Comparison of ENCODE assay signal across 15 cellular contexts in the genomic region with DNA sequence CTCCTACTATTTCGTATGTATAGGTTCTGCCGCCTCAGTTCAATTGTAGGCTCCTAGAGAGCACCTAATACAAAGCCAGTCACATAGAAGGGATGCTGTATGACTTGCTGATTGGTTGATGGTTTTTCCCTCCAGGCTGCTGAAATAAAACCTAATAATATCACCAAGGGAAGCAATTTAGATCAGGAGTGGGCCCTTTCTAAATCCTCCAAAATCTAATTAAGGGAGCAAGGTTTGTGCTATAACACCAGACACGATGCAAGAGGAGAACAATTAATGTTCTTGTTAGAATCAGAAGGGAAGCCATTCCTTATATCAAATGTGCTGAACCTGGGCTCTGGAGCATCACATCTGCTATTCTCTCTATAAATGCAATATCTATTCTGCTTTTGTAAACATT. TPM values are rescaled to one million over a fixed set of nuclear protein-coding genes. Genes with fewer than 3 reads are reported as not detected.
DNase-seq lines count a peak whose midpoint lies in the region; ATAC-seq and TF ChIP-seq lines count a peak whose summit lies in the region.
"Had no signal": no experiment of that assay in that cellular context is flagged by ENCODE, and none has a peak within 500 bp of the region (broad histone marks: within the 10 kb centered on the region; RNA-seq: fewer than 3 reads in every experiment).

No MANE protein-coding gene starts in this region.

- no peak overlapping the region for H3K9ac ChIP-seq in MM.1S (ENCODE audit: low read length)
- H3K9ac ChIP-seq: BLaER1, GM23248 had no signal

- peaks cover 3% of the 10 kb centered on the region; the same call in 1 of the 2 replicates for H3F3A ChIP-seq in MM.1S (ENCODE audit: insufficient read depth, low read length)

- H3K4me3 Mint-ChIP-seq in mesothelial cell of epicardium, result no peak overlapping the region
- H3K4me3 Mint-ChIP-seq: CD8-positive, alpha-beta T cell; T-helper 17 cell had no signal

- no peak for TF ChIP-seq CTCF in MM.1S (IDR thresholded peaks at IDR 0.05; ENCODE audit: low read length)
- no peak for TF ChIP-seq CTCF in prostate gland (IDR thresholded peaks at IDR 0.05)
- TF ChIP-seq CTCF in mesothelial cell of epicardium (IDR thresholded peaks at IDR 0.05; ENCODE audit: unreplicated experiment), result no peak

- H3K9me2 ChIP-seq in MM.1S (replicated peaks; ENCODE audit: insufficient read depth, low read length), result no peaks in the 10 kb centered on the region

- no peaks in the 10 kb centered on the region for H3K9me3 ChIP-seq in MM.1S (replicated peaks; ENCODE audit: insufficient read depth, low read length)
- H3K9me3 ChIP-seq in prostate gland, result no peaks in the 10 kb centered on the region
- H3K9me3 ChIP-seq: BLaER1 had no signal

- peak overlapping the region; percentile 25 for H3K4me3 ChIP-seq in MM.1S (ENCODE audit: low read length)
- H3K4me3 ChIP-seq in prostate gland, result no peak overlapping the region
- H3K4me3 ChIP-seq: BLaER1, GM23248 had no signal

- DNase-seq in MM.1S (no peak), NCI-H1436 treated with DMSO at 0.1 percent for 48 hours (lab: John Stamatoyannopoulos, UW) (peak; percentile 23), NCI-H82 treated with DMSO at 0.1 percent for 48 hours (lab: John Stamatoyannopoulos, UW; ENCODE audit: unreplicated experiment) (peak; percentile 84), prostate gland (ENCODE audit: low spot score) (no peak), mesothelial cell of epicardium (ENCODE audit: low spot score in 2 of 2, unreplicated experiment in 2 of 2) (no peak), iPS-NIHi7 (ENCODE audit: extremely low spot score) (no peak)
- DNase-seq: CD8-positive, alpha-beta T cell; DND-41; GM23248; NCI-H2029; NCI-H510A; T-helper 17 cell had no signal

- no peaks in the 10 kb centered on the region for H3K79me2 ChIP-seq in MM.1S (ENCODE audit: low read length)

- ATAC-seq in SK-N-SH treated with all-trans-retinoic acid at 6 μM for 48 hours, result no peak
- ATAC-seq: CD8-positive, alpha-beta T cell; HCT116; T-helper 17 cell had no signal

- H3K27ac Mint-ChIP-seq in mesothelial cell of epicardium, result no peak overlapping the region
- H3K27ac Mint-ChIP-seq: CD8-positive, alpha-beta T cell; T-helper 17 cell had no signal

- no peaks in the 10 kb centered on the region for H3K9me3 Mint-ChIP-seq in mesothelial cell of epicardium
- H3K9me3 Mint-ChIP-seq: CD8-positive, alpha-beta T cell had no signal

- intact Hi-C loops in prostate gland (cut with DNase I), result no loop called here

- H3K4me1 ChIP-seq in MM.1S (ENCODE audit: low read length) (peaks cover 20% of the 10 kb centered on the region), prostate gland (replicated peaks) (no peaks in the 10 kb centered on the region)
- H3K4me1 ChIP-seq: BLaER1 had no signal

- no peak for TF ChIP-seq POLR2A in prostate gland (IDR thresholded peaks at IDR 0.05)

- H3K27me3 ChIP-seq in MM.1S (replicated peaks; ENCODE audit: insufficient read depth, low read length) (no peaks in the 10 kb centered on the region), prostate gland (replicated peaks; ENCODE audit: insufficient read depth) (no peaks in the 10 kb centered on the region)
- H3K27me3 ChIP-seq: BLaER1 had no signal

- H3K36me3 ChIP-seq in MM.1S (replicated peaks; ENCODE audit: insufficient read depth, low read length), result no peaks in the 10 kb centered on the region
- no peaks in the 10 kb centered on the region for H3K36me3 ChIP-seq in prostate gland
- H3K36me3 ChIP-seq: BLaER1 had no signal

- H3K27me3 Mint-ChIP-seq in mesothelial cell of epicardium (ENCODE audit: low read depth), result no peaks in the 10 kb centered on the region
- H3K27me3 Mint-ChIP-seq: T-helper 17 cell had no signal

- H3K36me3 Mint-ChIP-seq in mesothelial cell of epicardium, result no peaks in the 10 kb centered on the region
- H3K36me3 Mint-ChIP-seq: CD8-positive, alpha-beta T cell had no signal

- H3K4me1 Mint-ChIP-seq in mesothelial cell of epicardium, result peaks cover 9% of the 10 kb centered on the region
- H3K4me1 Mint-ChIP-seq: T-helper 17 cell had no signal

- 75% methylated on average over 3 of the region's 3 CpGs for WGBS in prostate gland

- H3K4me2 ChIP-seq in MM.1S (ENCODE audit: low read depth, low read length), result peak overlapping the region; percentile 69

- H3K27ac ChIP-seq in MM.1S (ENCODE audit: low read length) (peak overlapping the region; percentile 35; the same call in 1 of the 2 replicates), prostate gland (peak overlapping the region in 1 of 2 donors; percentile 17)
- H3K27ac ChIP-seq: BLaER1, GM23248 had no signal

- peak overlapping the region; percentile 84 for H2AFZ ChIP-seq in MM.1S (ENCODE audit: low read length)
- H2AFZ ChIP-seq: GM23248 had no signal

- no peaks in the 10 kb centered on the region for H4K20me1 ChIP-seq in MM.1S (ENCODE audit: insufficient read depth, low read length)
- H4K20me1 ChIP-seq: BLaER1 had no signal

TF ChIP-seq in SK-N-SH treated with all-trans-retinoic acid at 6 μM for 48 hours, 23 proteins besides CTCF, POLR2A, EP300 and RAD21:
- TF ChIP-seq ZNF565 (CRISPR knock-in tag; conservative IDR thresholded peaks at IDR 0.05; ENCODE audit: low read depth), result no peak
- TF ChIP-seq, protein P1, sequence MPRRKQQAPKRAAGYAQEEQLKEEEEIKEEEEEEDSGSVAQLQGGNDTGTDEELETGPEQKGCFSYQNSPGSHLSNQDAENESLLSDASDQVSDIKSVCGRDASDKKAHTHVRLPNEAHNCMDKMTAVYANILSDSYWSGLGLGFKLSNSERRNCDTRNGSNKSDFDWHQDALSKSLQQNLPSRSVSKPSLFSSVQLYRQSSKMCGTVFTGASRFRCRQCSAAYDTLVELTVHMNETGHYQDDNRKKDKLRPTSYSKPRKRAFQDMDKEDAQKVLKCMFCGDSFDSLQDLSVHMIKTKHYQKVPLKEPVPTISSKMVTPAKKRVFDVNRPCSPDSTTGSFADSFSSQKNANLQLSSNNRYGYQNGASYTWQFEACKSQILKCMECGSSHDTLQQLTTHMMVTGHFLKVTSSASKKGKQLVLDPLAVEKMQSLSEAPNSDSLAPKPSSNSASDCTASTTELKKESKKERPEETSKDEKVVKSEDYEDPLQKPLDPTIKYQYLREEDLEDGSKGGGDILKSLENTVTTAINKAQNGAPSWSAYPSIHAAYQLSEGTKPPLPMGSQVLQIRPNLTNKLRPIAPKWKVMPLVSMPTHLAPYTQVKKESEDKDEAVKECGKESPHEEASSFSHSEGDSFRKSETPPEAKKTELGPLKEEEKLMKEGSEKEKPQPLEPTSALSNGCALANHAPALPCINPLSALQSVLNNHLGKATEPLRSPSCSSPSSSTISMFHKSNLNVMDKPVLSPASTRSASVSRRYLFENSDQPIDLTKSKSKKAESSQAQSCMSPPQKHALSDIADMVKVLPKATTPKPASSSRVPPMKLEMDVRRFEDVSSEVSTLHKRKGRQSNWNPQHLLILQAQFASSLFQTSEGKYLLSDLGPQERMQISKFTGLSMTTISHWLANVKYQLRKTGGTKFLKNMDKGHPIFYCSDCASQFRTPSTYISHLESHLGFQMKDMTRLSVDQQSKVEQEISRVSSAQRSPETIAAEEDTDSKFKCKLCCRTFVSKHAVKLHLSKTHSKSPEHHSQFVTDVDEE (CRISPR knock-in tag; IDR thresholded peaks at IDR 0.05), result 0 out of 2 replicates have a peak, but pooled peaks have one; percentile 10

RNA-seq across cellular contexts. Expression of gene SLC13A1, which starts 42.0 kb away (rescaled TPM):
- total RNA-seq in prostate gland (not detected), mesothelial cell of epicardium (not detected in 3 replicates)
- total RNA-seq: CD8-positive, alpha-beta T cell; GM23248; T-helper 17 cell had no signal

Comparison
In these comparisons a context has a peak if more than half of its experiments do, and no peak if none do; other contexts are left out.
1. DNase-seq: peak in NCI-H1436 treated with DMSO at 0.1 percent for 48 hours (single experiment) and NCI-H82 treated with DMSO at 0.1 percent for 48 hours (single experiment); none in MM.1S (single experiment), prostate gland (single experiment), mesothelial cell of epicardium (0 of 2) and iPS-NIHi7 (single experiment).